9 cellular contexts compared by ENCODE assay signal in the genomic region with DNA sequence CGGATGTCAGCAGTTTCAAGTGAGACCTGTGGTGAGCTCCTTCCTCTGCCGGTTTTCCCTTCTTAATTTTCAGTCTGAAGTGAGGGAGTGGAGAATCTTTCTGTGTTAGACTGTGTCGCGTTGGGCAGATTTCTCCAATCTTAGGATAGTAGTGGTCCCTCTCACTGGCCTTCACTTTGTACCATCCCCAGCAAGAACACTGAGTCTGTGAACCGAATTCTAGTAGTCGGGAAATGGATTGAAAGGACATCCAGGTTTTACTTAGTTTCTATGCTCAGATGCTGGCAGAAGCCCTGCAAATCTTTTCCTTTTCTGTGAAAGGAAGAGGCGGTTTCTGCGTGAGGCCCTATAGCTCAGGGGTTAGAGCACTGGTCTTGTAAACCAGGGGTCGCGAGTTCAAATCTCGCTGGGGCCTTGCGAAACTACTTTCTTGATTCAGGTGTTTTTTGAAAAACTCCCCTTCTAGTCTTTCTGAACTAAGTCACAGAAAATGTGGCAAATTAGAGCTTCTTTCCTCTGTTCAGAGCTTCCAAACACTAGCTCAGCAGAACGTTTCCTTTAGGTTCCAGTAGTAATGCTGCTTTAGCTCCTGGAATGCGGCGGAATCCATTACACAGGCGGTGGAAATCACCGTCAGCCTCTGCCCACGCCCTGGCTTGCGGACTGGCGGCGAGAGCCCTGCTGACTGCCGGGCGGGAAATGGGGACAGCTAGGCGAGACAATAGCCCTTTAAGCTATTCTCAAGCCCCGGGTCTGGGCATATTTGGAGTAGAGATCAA. TPM values are rescaled to one million over a fixed set of nuclear protein-coding genes. Genes with fewer than 3 reads are reported as not detected.
A peak's percentile ranks its signal among the peaks of the same experiment; 100 is the strongest.
DNase-seq lines count a peak whose midpoint lies in the region; ATAC-seq lines count a peak whose summit lies in the region.
"Had no signal": no experiment of that assay in that cellular context is flagged by ENCODE, and none has a peak within 500 bp of the region (broad histone marks: within the 10 kb centered on the region; RNA-seq: fewer than 3 reads in every experiment).

No MANE protein-coding gene starts in this region.

- POLR2A ChIA-PET in T-cell (lab: Charles Lee), result interaction anchor here (0.6 to 1.6 kb wide), 7 partner anchors 10 to 1888 kb away, joined by 3 to 5 read pairs (median 4); a partner anchor contains a TSS

- no peaks in the 10 kb centered on the region for H3K9me3 ChIP-seq in CD4-positive, CD25-positive, alpha-beta regulatory T cell (ENCODE audit: control insufficient read depth in 2 of 2, low read length in 2 of 2)
- no peaks in the 10 kb centered on the region for H3K9me3 ChIP-seq in MG63
- H3K9me3 ChIP-seq in right cardiac atrium (ENCODE audit: control insufficient read depth, low read length), result no peaks in the 10 kb centered on the region

- H3K4me1 ChIP-seq in CD4-positive, CD25-positive, alpha-beta regulatory T cell (ENCODE audit: control insufficient read depth, insufficient read depth, low read length, poor library complexity, severe bottlenecking), result peaks cover 45% of the 10 kb centered on the region
- peaks cover 6% of the 10 kb centered on the region for H3K4me1 ChIP-seq in right cardiac atrium (ENCODE audit: control insufficient read depth, insufficient read depth, low read length)
- no peaks in the 10 kb centered on the region for H3K4me1 ChIP-seq in urinary bladder (ENCODE audit: insufficient read depth)

- peaks cover 10 to 35% (median 21%) of the 10 kb centered on the region in 4 donors for H3K4me1 Mint-ChIP-seq in CD4-positive, CD25-positive, alpha-beta regulatory T cell
- peaks cover 5 to 28% (median 7%) of the 10 kb centered on the region in 3 donors for H3K4me1 Mint-ChIP-seq in T-cell

- intact Hi-C loops in right cardiac atrium (cut with DNase I), result loop anchor here (2.0 to 5.0 kb wide), 5 partner anchors 49 to 349 kb away; a partner anchor contains a TSS

- H3K27ac ChIP-seq in CD4-positive, CD25-positive, alpha-beta regulatory T cell (ENCODE audit: insufficient read depth, low read length, poor library complexity, severe bottlenecking), result peak overlapping the region; percentile 96
- H3K27ac ChIP-seq in right cardiac atrium (ENCODE audit: low read length) (peak overlapping the region; percentile 99), urinary bladder (ENCODE audit: low read depth) (peak overlapping the region; percentile 100)

- no peaks in the 10 kb centered on the region for H3K27me3 Mint-ChIP-seq in CD4-positive, CD25-positive, alpha-beta regulatory T cell
- H3K27me3 Mint-ChIP-seq in T-cell, result no peaks in the 10 kb centered on the region

- H3K36me3 ChIP-seq in CD4-positive, CD25-positive, alpha-beta regulatory T cell (ENCODE audit: control insufficient read depth, insufficient read depth, low read length), result no peaks in the 10 kb centered on the region
- no peaks in the 10 kb centered on the region for H3K36me3 ChIP-seq in MG63
- H3K36me3 ChIP-seq in urinary bladder (ENCODE audit: insufficient read depth), result no peaks in the 10 kb centered on the region

- peak overlapping the region; percentile 93 for H3K4me3 ChIP-seq in CD4-positive, CD25-positive, alpha-beta regulatory T cell (ENCODE audit: low read depth, low read length)
- peak overlapping the region; percentile 89 for H3K4me3 ChIP-seq in MG63
- peak overlapping the region; percentile 81 for H3K4me3 ChIP-seq in right cardiac atrium (ENCODE audit: low read length)
- H3K4me3 ChIP-seq in urinary bladder (ENCODE audit: low read depth, low read length), result peak overlapping the region; percentile 55

- peak; percentile 79 to 90 (median 87) for DNase-seq in CD4-positive, CD25-positive, alpha-beta regulatory T cell
- DNase-seq in MG63 (peak; percentile 61), T-cell (peak; percentile 73 to 91 (median 84)), amniotic stem cell (lab: John Stamatoyannopoulos, UW) (peak; percentile 60), right cardiac atrium (peak; percentile 82 to 92 (median 87)), pulmonary artery endothelial cell (ENCODE audit: low read depth, low spot score) (peak; percentile 61)

- H3K27ac Mint-ChIP-seq in CD4-positive, CD25-positive, alpha-beta regulatory T cell, result no peak overlapping the region
- no peak overlapping the region for H3K27ac Mint-ChIP-seq in T-cell
- H3K27ac Mint-ChIP-seq: brain had no signal

- CTCF ChIA-PET in T-cell (lab: Charles Lee), result interaction anchor here (0.8 to 4.7 kb wide), 18 partner anchors 10 to 376 kb away, joined by 3 to 35 read pairs (median 4); a partner anchor contains a TSS

- H3K27me3 ChIP-seq in CD4-positive, CD25-positive, alpha-beta regulatory T cell (ENCODE audit: control insufficient read depth, insufficient read depth, low read length), result no peaks in the 10 kb centered on the region
- H3K27me3 ChIP-seq in MG63 (no peaks in the 10 kb centered on the region), right cardiac atrium (ENCODE audit: control insufficient read depth, insufficient read depth) (no peaks in the 10 kb centered on the region)

- H3K4me3 Mint-ChIP-seq in CD4-positive, CD25-positive, alpha-beta regulatory T cell, result no peak overlapping the region
- H3K4me3 Mint-ChIP-seq in T-cell, result no peak overlapping the region
- H3K4me3 Mint-ChIP-seq: brain had no signal

- H3K9me3 Mint-ChIP-seq in CD4-positive, CD25-positive, alpha-beta regulatory T cell, result peaks cover 0 to 6% (median 0%) of the 10 kb centered on the region in 7 donors
- no peaks in the 10 kb centered on the region for H3K9me3 Mint-ChIP-seq in T-cell

- ATAC-seq in CD4-positive, CD25-positive, alpha-beta regulatory T cell (ENCODE audit: low read depth in 2 of 2), result peak; percentile 10 to 27
- ATAC-seq in GM21423 (IDR thresholded peaks at IDR 0.05; ENCODE audit: unreplicated experiment) (peak; percentile 17), T-cell (replicated peaks in 1 of 4) (peak; percentile 15 to 29 (median 25)), right cardiac atrium (peak; percentile 50 to 55)

- 1% methylated on average over 25 of the region's 25 CpGs for WGBS in right cardiac atrium
- 0% methylated on average over 25 of the region's 25 CpGs for WGBS in urinary bladder

- H3K36me3 Mint-ChIP-seq in CD4-positive, CD25-positive, alpha-beta regulatory T cell, result no peaks in the 10 kb centered on the region
- H3K36me3 Mint-ChIP-seq in T-cell, result no peaks in the 10 kb centered on the region
- H3K36me3 Mint-ChIP-seq: brain had no signal

RNA-seq across cellular contexts. Expression of a gene that starts 2.8 kb away (rescaled TPM):
- total RNA-seq in CD4-positive, CD25-positive, alpha-beta regulatory T cell, result 0.17 TPM
- 1 to 10 TPM in 3 of 4 donors, under 1 TPM in 1; 0.75 to 4.1 (median 2.9) TPM for polyA plus RNA-seq in CD4-positive, CD25-positive, alpha-beta regulatory T cell
- total RNA-seq in MG63 (2014; rRNA removed; shearing (Covaris generic); ENCODE audit: low replicate concordance), result 2.3 and 6.1 TPM in 2 replicates
- total RNA-seq in T-cell (under 1 TPM in 4 of 5 donors, not detected in 1; 0.46 to 0.86 (median 0.56) TPM), right cardiac atrium (10 to 100 TPM; 18.0 to 20.0 (median 19.0) TPM), pulmonary artery endothelial cell (4.2 and 18.6 TPM in 2 replicates), urinary bladder (39.5 TPM)
- polyA plus RNA-seq in right cardiac atrium (31.3 TPM), urinary bladder (135 TPM)

RNA-seq across cellular contexts. Expression of a gene that starts 7.0 kb away (rescaled TPM):
- 0.62 TPM for total RNA-seq in CD4-positive, CD25-positive, alpha-beta regulatory T cell
- 1 to 10 TPM in 2 of 4 donors, under 1 TPM in 2; 0.59 to 2.3 (median 1.1) TPM for polyA plus RNA-seq in CD4-positive, CD25-positive, alpha-beta regulatory T cell
- 0.42 and 3.2 TPM in 2 replicates for total RNA-seq in MG63 (2014; rRNA removed; shearing (Covaris generic); ENCODE audit: low replicate concordance)
- 1 to 10 TPM in 1 of 5 donors, under 1 TPM in 2, not detected in 2; 0.85 to 1.4 (median 0.99) TPM for total RNA-seq in T-cell
- total RNA-seq in right cardiac atrium, result 1 to 10 TPM; 6.1 to 7.9 (median 7.1) TPM
- polyA plus RNA-seq in right cardiac atrium, result 11.0 TPM
- 4.2 and 6.9 TPM in 2 replicates for total RNA-seq in pulmonary artery endothelial cell
- total RNA-seq in urinary bladder, result 7.8 TPM
- polyA plus RNA-seq in urinary bladder, result 47.3 TPM

RNA-seq across cellular contexts. Expression of a gene that starts 40.0 kb away (rescaled TPM):
- total RNA-seq in CD4-positive, CD25-positive, alpha-beta regulatory T cell, result not detected
- polyA plus RNA-seq in CD4-positive, CD25-positive, alpha-beta regulatory T cell, result not detected
- total RNA-seq in MG63 (2014; rRNA removed; shearing (Covaris generic); ENCODE audit: low replicate concordance), result not detected in 2 replicates
- total RNA-seq in T-cell (not detected), right cardiac atrium (not detected), pulmonary artery endothelial cell (not detected in 2 replicates), urinary bladder (not detected)
- polyA plus RNA-seq in right cardiac atrium (not detected), urinary bladder (not detected)

Comparison
In these comparisons a context has a peak if more than half of its experiments do, and no peak if none do; other contexts are left out.
1. Peak in every context shown above with its lines: DNase-seq, ATAC-seq, H3K4me3 ChIP-seq and H3K27ac ChIP-seq.